ENCODE assay signal across 1 cellular context in genomic region chr12:80713419-80713818, GRCh38.
TF ChIP-seq lines count a peak whose summit lies in the region.

No MANE protein-coding gene starts in this region.

TF ChIP-seq in H1, 55 proteins besides CTCF, POLR2A, EP300 and RAD21:
- no peak for TF ChIP-seq POLR2AphosphoS5 (IDR thresholded peaks at IDR 0.05; ENCODE audit: low read depth, low read length)
- TF ChIP-seq BACH1 (IDR thresholded peaks at IDR 0.05; ENCODE audit: low read length): no peak
- TF ChIP-seq EZH2 (IDR thresholded peaks at IDR 0.05; ENCODE audit: low read depth, low read length, severe bottlenecking): no peak
- no peak for TF ChIP-seq ZNF274 (IDR thresholded peaks at IDR 0.05; ENCODE audit: borderline replicate concordance, extremely low read depth, low read length)
- no peak for TF ChIP-seq POU5F1 (IDR thresholded peaks at IDR 0.05; ENCODE audit: low read depth, low read length)
- no peak for TF ChIP-seq HDAC6 (IDR thresholded peaks at IDR 0.05; ENCODE audit: low read depth, low read length)
- TF ChIP-seq KDM1A (IDR thresholded peaks at IDR 0.05; ENCODE audit: borderline replicate concordance, low read length): no peak
- no peak for TF ChIP-seq EGR1 (IDR thresholded peaks at IDR 0.05; ENCODE audit: borderline replicate concordance, low read depth, low read length)
- no peak for TF ChIP-seq SIX5 (IDR thresholded peaks at IDR 0.05; ENCODE audit: low read depth, low read length)
- no peak for TF ChIP-seq CTBP2 (IDR thresholded peaks at IDR 0.05; ENCODE audit: borderline replicate concordance, insufficient read depth, insufficient read length, low read length)
- no peak for TF ChIP-seq GTF2F1 (IDR thresholded peaks at IDR 0.05; ENCODE audit: borderline replicate concordance, low read depth, low read length)
- TF ChIP-seq SUZ12 (IDR thresholded peaks at IDR 0.05; ENCODE audit: low read length): no peak
- TF ChIP-seq TEAD4 (IDR thresholded peaks at IDR 0.05; ENCODE audit: low read depth, low read length): no peak
- no peak for TF ChIP-seq SIRT6 (IDR thresholded peaks at IDR 0.05; ENCODE audit: low read length)
- no peak for TF ChIP-seq YY1 (IDR thresholded peaks at IDR 0.05; ENCODE audit: low read depth, low read length)
- TF ChIP-seq, protein P1, sequence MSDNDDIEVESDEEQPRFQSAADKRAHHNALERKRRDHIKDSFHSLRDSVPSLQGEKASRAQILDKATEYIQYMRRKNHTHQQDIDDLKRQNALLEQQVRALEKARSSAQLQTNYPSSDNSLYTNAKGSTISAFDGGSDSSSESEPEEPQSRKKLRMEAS (IDR thresholded peaks at IDR 0.05): no peak
- no peak for TF ChIP-seq TAF1 (IDR thresholded peaks at IDR 0.05; ENCODE audit: low read depth, low read length)
- TF ChIP-seq RBBP5 (IDR thresholded peaks at IDR 0.05; ENCODE audit: borderline replicate concordance, low read depth, low read length): no peak
- no peak for TF ChIP-seq TCF12 (IDR thresholded peaks at IDR 0.05; ENCODE audit: low read depth, low read length)
